In genomic region chr19:19546751-19547162, GRCh38 we compare ENCODE assay signal across 13 cellular contexts. TPM values are rescaled to one million over a fixed set of nuclear protein-coding genes. Genes with fewer than 3 reads are reported as not detected.
"Had no signal": no experiment of that assay in that cellular context is flagged by ENCODE, and none has a peak within 500 bp of the region (broad histone marks: within the 10 kb centered on the region; RNA-seq: fewer than 3 reads in every experiment).

No MANE protein-coding gene starts in this region.

- DNase-seq: activated B cell treated with CpG ODN at 0.5 μM for 24 hours; activated CD4-positive, alpha-beta T cell treated with anti-CD3 and anti-CD28 coated beads for 48 hours; activated CD8-positive, alpha-beta memory T cell treated with anti-CD3 and anti-CD28 coated beads, Interleukin-2, amount 50 U/mL, for 4 hours; activated CD8-positive, alpha-beta T cell treated with anti-CD3 and anti-CD28 coated beads, Interleukin-2, amount 10 ng/mL, durations not matched to agents 7 days and 5 days; activated gamma-delta T cell treated with Interleukin-2 at 50 U/mL for 16 hours; activated T-cell treated with anti-CD3 and anti-CD28 coated beads, Interleukin-2, amount 50 U/mL, for 72 hours; aorta; dermis blood vessel endothelial cell; effector memory CD8-positive, alpha-beta T cell; nephron progenitor cell; psoas muscle; stimulated activated CD4-positive, alpha-beta T cell treated with anti-CD3 and anti-CD28 coated beads, Interleukin-1b, Interleukin-23, amount 100 ng/mL, for 48 hours had no signal

- ATAC-seq: activated CD8-positive, alpha-beta T cell treated with anti-CD3 and anti-CD28 coated beads, Interleukin-2, amount 10 ng/mL, durations not matched to agents 7 days and 5 days; activated T-cell treated with anti-CD3 and anti-CD28 coated beads, Interleukin-2, amount 50 U/mL, for 72 hours; effector memory CD8-positive, alpha-beta T cell had no signal

- H3K9me3 Mint-ChIP-seq: activated T-cell treated with anti-CD3 and anti-CD28 coated beads, Interleukin-2, amount 50 U/mL, for 72 hours; effector memory CD8-positive, alpha-beta T cell; nephron progenitor cell had no signal

- H3K9me3 ChIP-seq: psoas muscle, thoracic aorta had no signal

- H3K36me3 ChIP-seq: thoracic aorta had no signal

- H3K4me1 ChIP-seq: psoas muscle had no signal

- H3K27ac ChIP-seq: psoas muscle, thoracic aorta had no signal

- H3K27ac Mint-ChIP-seq: activated B cell treated with CpG ODN at 0.5 μM for 24 hours; activated CD8-positive, alpha-beta T cell treated with anti-CD3 and anti-CD28 coated beads, Interleukin-2, amount 10 ng/mL, durations not matched to agents 7 days and 5 days; activated T-cell treated with anti-CD3 and anti-CD28 coated beads, Interleukin-2, amount 50 U/mL, for 72 hours; effector memory CD8-positive, alpha-beta T cell; nephron progenitor cell had no signal

- H3K4me3 Mint-ChIP-seq: activated B cell treated with CpG ODN at 0.5 μM for 24 hours; activated CD8-positive, alpha-beta T cell treated with anti-CD3 and anti-CD28 coated beads, Interleukin-2, amount 10 ng/mL, durations not matched to agents 7 days and 5 days; activated T-cell treated with anti-CD3 and anti-CD28 coated beads, Interleukin-2, amount 50 U/mL, for 72 hours; nephron progenitor cell had no signal

- H3K4me3 ChIP-seq: psoas muscle, thoracic aorta had no signal

RNA-seq across cellular contexts. Expression of gene CILP2, which starts 8.7 kb away (rescaled TPM):
- total RNA-seq: psoas muscle had no signal
